ENCODE assay signal across 1 cellular context in genomic region chr3:159989973-159990846, GRCh38.
A peak's percentile ranks its signal among the peaks of the same experiment; 100 is the strongest.
TF ChIP-seq lines count a peak whose summit lies in the region.

No MANE protein-coding gene starts in this region.

TF ChIP-seq in HEK293, 187 proteins besides CTCF, POLR2A, EP300 and RAD21 (continued from another document):
- TF ChIP-seq PRDM6 (tag by site-specific recombination; IDR thresholded peaks at IDR 0.05) (peak; percentile 64), ZNF169 (tag by site-specific recombination; IDR thresholded peaks at IDR 0.05) (no peak), ZBTB1 (tag by site-specific recombination; IDR thresholded peaks at IDR 0.05) (no peak), ZNF26 (tag by site-specific recombination; IDR thresholded peaks at IDR 0.05) (no peak), ZNF16 (tag by site-specific recombination; IDR thresholded peaks at IDR 0.05; ENCODE audit: low read depth) (no peak), ZNF341 (tag by site-specific recombination; IDR thresholded peaks at IDR 0.05; ENCODE audit: low read depth) (0 out of 2 replicates have a peak, but pooled peaks have one; percentile 15), BCL11B (tag by site-specific recombination; IDR thresholded peaks at IDR 0.05; ENCODE audit: low read depth) (no peak), ZNF645 (tag by site-specific recombination; IDR thresholded peaks at IDR 0.05) (no peak), PRDM2 (tag by site-specific recombination; IDR thresholded peaks at IDR 0.05; ENCODE audit: borderline replicate concordance) (no peak), HOXD13 (CRISPR knock-in tag; IDR thresholded peaks at IDR 0.05; ENCODE audit: borderline replicate concordance) (no peak), ZNF555 (tag by site-specific recombination; conservative IDR thresholded peaks at IDR 0.05) (no peak)
